19 cellular contexts compared by ENCODE assay signal in the genomic region with DNA sequence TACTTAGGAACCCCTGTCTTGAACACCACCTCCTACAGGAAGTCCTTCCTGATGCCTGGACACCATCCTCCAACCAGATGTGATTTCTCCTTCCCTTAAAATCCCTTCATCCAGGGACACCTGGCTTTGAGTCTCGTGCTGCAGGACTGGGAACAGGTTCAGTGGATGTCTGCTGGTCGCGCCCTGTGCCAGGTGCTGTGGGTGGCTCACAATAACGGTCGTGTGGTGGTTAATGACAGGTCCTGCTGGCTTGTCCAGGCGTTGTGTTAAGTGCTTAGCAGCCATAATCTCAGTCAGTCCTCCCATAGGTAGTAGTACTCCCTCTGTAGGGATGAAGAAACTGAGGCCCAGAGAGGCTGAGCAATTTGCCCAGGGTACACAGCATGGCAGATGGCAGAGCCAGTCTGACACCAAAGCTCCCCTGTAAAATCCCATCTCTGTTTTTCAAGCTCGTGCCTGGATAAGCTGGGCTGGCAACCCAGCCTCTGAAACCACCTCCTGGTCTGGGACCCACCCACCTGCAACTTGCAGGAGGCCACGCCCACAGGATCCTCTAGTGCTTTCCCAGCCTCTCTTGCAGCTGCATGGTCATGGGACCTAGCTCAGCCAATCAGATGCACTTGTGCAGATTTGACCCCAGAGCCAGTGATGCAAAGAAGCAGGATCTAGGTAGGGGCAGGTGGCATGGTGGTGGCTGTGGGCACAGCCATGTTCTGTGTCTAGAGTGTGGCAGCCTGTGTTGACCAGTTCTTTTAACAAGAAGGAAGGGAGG.
DNase-seq lines count a peak whose midpoint lies in the region; ATAC-seq and TF ChIP-seq lines count a peak whose summit lies in the region.
"Had no signal": no experiment of that assay in that cellular context is flagged by ENCODE, and none has a peak within 500 bp of the region (broad histone marks: within the 10 kb centered on the region; RNA-seq: fewer than 3 reads in every experiment).

No MANE protein-coding gene starts in this region.

- DNase-seq in activated naive CD4-positive, alpha-beta T cell treated with anti-CD3 and anti-CD28 coated beads for 36 hours = peak; percentile 19
- no peak for DNase-seq in activated naive CD4-positive, alpha-beta T cell treated with anti-CD3 and anti-CD28 coated beads, Interleukin-2, amount 50 U/mL, for 16 hours
- DNase-seq in IMR-90 (no peak), nephron progenitor cell (no peak), KG1 (lab: John Stamatoyannopoulos, UW) (no peak)
- DNase-seq in activated naive CD8-positive, alpha-beta T cell treated with anti-CD3 and anti-CD28 coated beads, Interleukin-2, amount 10 ng/mL, durations not matched to agents 7 days and 5 days = no peak
- DNase-seq: activated effector memory CD4-positive, alpha-beta T cell treated with Interleukin-2 at 50 U/mL for 16 hours; cortex of kidney; glutamatergic neuron; islet precursor cell; mesenchymal stem cell; NCI-H1048; NCI-H2171 treated with DMSO at 0.1 percent for 48 hours; right cardiac atrium; SIG-M5; stimulated activated CD4-positive, alpha-beta T cell treated with anti-CD3 and anti-CD28 coated beads, Interleukin-1b, Interleukin-23, amount 100 ng/mL, for 48 hours had no signal

- peaks cover 4% of the 10 kb centered on the region for H3K27me3 Mint-ChIP-seq in activated naive CD4-positive, alpha-beta T cell treated with anti-CD3 and anti-CD28 coated beads for 36 hours (ENCODE audit: low read depth)
- H3K27me3 Mint-ChIP-seq in activated naive CD8-positive, alpha-beta T cell treated with anti-CD3 and anti-CD28 coated beads, Interleukin-2, amount 10 ng/mL, durations not matched to agents 7 days and 5 days = peaks cover 7% of the 10 kb centered on the region
- H3K27me3 Mint-ChIP-seq in nephron progenitor cell (ENCODE audit: low read depth, poor library complexity) = peaks cover 8% of the 10 kb centered on the region
- H3K27me3 Mint-ChIP-seq in activated T-helper 17 cell treated with anti-CD3 and anti-CD28 coated beads, Interleukin-2, amount 50 U/mL, for 72 hours = no peaks in the 10 kb centered on the region

- H3K27ac Mint-ChIP-seq in activated naive CD4-positive, alpha-beta T cell treated with anti-CD3 and anti-CD28 coated beads for 36 hours = no peak overlapping the region
- H3K27ac Mint-ChIP-seq in activated naive CD8-positive, alpha-beta T cell treated with anti-CD3 and anti-CD28 coated beads, Interleukin-2, amount 10 ng/mL, durations not matched to agents 7 days and 5 days = peak overlapping the region; percentile 25
- H3K27ac Mint-ChIP-seq in nephron progenitor cell = peak overlapping the region; percentile 57
- no peak overlapping the region for H3K27ac Mint-ChIP-seq in activated T-helper 17 cell treated with anti-CD3 and anti-CD28 coated beads, Interleukin-2, amount 50 U/mL, for 72 hours

- in situ Hi-C loops in IMR-90 (cut with MboI; ENCODE audit: low sequenced_read_pairs) = no loop called here

- POLR2A ChIA-PET in IMR-90 (lab: Charles Lee; ENCODE audit: unreplicated experiment) = no interaction called here
- POLR2A ChIA-PET in activated naive CD8-positive, alpha-beta T cell treated with anti-CD3 and anti-CD28 coated beads, Interleukin-2, amount 10 ng/mL, durations not matched to agents 7 days and 5 days (lab: Charles Lee) = no interaction called here

- no peak overlapping the region for H3K23ac ChIP-seq in IMR-90 (ENCODE audit: low read depth, low read length)

- no peak overlapping the region for H3K4me3 ChIP-seq in IMR-90 (ENCODE audit: insufficient read depth, low read depth, low read length)
- H3K4me3 ChIP-seq: esophagus muscularis mucosa had no signal

- no peaks in the 10 kb centered on the region for H3K9me3 ChIP-seq in IMR-90 (ENCODE audit: control insufficient read depth, insufficient read depth, low read length)
- H3K9me3 ChIP-seq: esophagus muscularis mucosa had no signal

- H2BK20ac ChIP-seq in IMR-90 (ENCODE audit: low read depth, low read length) = no peak overlapping the region

- H3K27ac ChIP-seq in IMR-90 (ENCODE audit: insufficient read depth, low read length) = no peak overlapping the region
- H3K27ac ChIP-seq: esophagus muscularis mucosa had no signal

- H3K4me1 ChIP-seq in IMR-90 (ENCODE audit: control insufficient read depth, insufficient read depth, low read length) = peaks cover 2% of the 10 kb centered on the region; the same call in 1 of the 2 replicates

- no peak overlapping the region for H3K56ac ChIP-seq in IMR-90 (ENCODE audit: extremely low read depth, insufficient read depth, low read length)

- no peak overlapping the region for H2BK5ac ChIP-seq in IMR-90 (ENCODE audit: low read depth, low read length, poor library complexity, severe bottlenecking)

- CTCF ChIA-PET in activated naive CD4-positive, alpha-beta T cell treated with anti-CD3 and anti-CD28 coated beads for 36 hours (lab: Charles Lee) = no interaction called here
- CTCF ChIA-PET in IMR-90 (lab: Yijun Ruan, JAX) = no interaction called here

- H3K9me3 Mint-ChIP-seq in activated naive CD4-positive, alpha-beta T cell treated with anti-CD3 and anti-CD28 coated beads for 36 hours = peaks cover 3% of the 10 kb centered on the region
- H3K9me3 Mint-ChIP-seq in activated naive CD8-positive, alpha-beta T cell treated with anti-CD3 and anti-CD28 coated beads, Interleukin-2, amount 10 ng/mL, durations not matched to agents 7 days and 5 days = peaks cover 6% of the 10 kb centered on the region
- peaks cover 18% of the 10 kb centered on the region for H3K9me3 Mint-ChIP-seq in nephron progenitor cell
- peaks cover 5% of the 10 kb centered on the region for H3K9me3 Mint-ChIP-seq in activated T-helper 17 cell treated with anti-CD3 and anti-CD28 coated beads, Interleukin-2, amount 50 U/mL, for 72 hours

- no peak overlapping the region for H2BK120ac ChIP-seq in IMR-90 (ENCODE audit: low read depth, low read length)

- 80% methylated on average over 3 of the region's 8 CpGs; no CpG with 5 or more reads in 1 of the 2 experiments for WGBS in IMR-90 (ENCODE audit: extremely low coverage in 2 of 2, insufficient read length in 1 of 2), 2 experiments

- peak overlapping the region; percentile 9 for H2AFZ ChIP-seq in IMR-90 (replicated peaks; ENCODE audit: low read length, poor library complexity)

- H3K9me1 ChIP-seq in IMR-90 (ENCODE audit: insufficient read depth, low read length) = no peaks in the 10 kb centered on the region

- dilution Hi-C loops in IMR-90 (cut with HindIII; ENCODE audit: low sequenced_read_pairs, unreplicated experiment) = no loop called here

- H2BK15ac ChIP-seq in IMR-90 (ENCODE audit: low read depth, low read length) = no peak overlapping the region

- no peak overlapping the region for H2AK5ac ChIP-seq in IMR-90 (ENCODE audit: low read depth, low read length)

- no peak overlapping the region for H3K9ac ChIP-seq in IMR-90 (ENCODE audit: low read depth, low read length)

- no peak overlapping the region for H3K18ac ChIP-seq in IMR-90 (ENCODE audit: low read depth, low read length)

- intact Hi-C loops in activated naive CD4-positive, alpha-beta T cell treated with anti-CD3 and anti-CD28 coated beads for 36 hours (cut with micrococcal nuclease) = no loop called here
- intact Hi-C loops in IMR-90 (cut with micrococcal nuclease) = no loop called here

- TF ChIP-seq CTCF in IMR-90 (conservative IDR thresholded peaks at IDR 0.05; ENCODE audit: low read depth, low read length) (no peak), nephron progenitor cell (IDR thresholded peaks at IDR 0.05) (no peak)

- H3K4me3 Mint-ChIP-seq in activated naive CD4-positive, alpha-beta T cell treated with anti-CD3 and anti-CD28 coated beads for 36 hours = no peak overlapping the region
- H3K4me3 Mint-ChIP-seq in activated naive CD8-positive, alpha-beta T cell treated with anti-CD3 and anti-CD28 coated beads, Interleukin-2, amount 10 ng/mL, durations not matched to agents 7 days and 5 days = no peak overlapping the region
- H3K4me3 Mint-ChIP-seq in nephron progenitor cell = no peak overlapping the region
- H3K4me3 Mint-ChIP-seq in activated T-helper 17 cell treated with anti-CD3 and anti-CD28 coated beads, Interleukin-2, amount 50 U/mL, for 72 hours = no peak overlapping the region

- no peaks in the 10 kb centered on the region for H3K36me3 Mint-ChIP-seq in activated naive CD4-positive, alpha-beta T cell treated with anti-CD3 and anti-CD28 coated beads for 36 hours (ENCODE audit: low read depth)
- peaks cover 3% of the 10 kb centered on the region for H3K36me3 Mint-ChIP-seq in activated naive CD8-positive, alpha-beta T cell treated with anti-CD3 and anti-CD28 coated beads, Interleukin-2, amount 10 ng/mL, durations not matched to agents 7 days and 5 days
- H3K36me3 Mint-ChIP-seq in nephron progenitor cell (ENCODE audit: low read depth) = peaks cover 6% of the 10 kb centered on the region
- H3K36me3 Mint-ChIP-seq in activated T-helper 17 cell treated with anti-CD3 and anti-CD28 coated beads, Interleukin-2, amount 50 U/mL, for 72 hours (ENCODE audit: low read depth) = peaks cover 6% of the 10 kb centered on the region

- H2AK9ac ChIP-seq in IMR-90 (replicated peaks; ENCODE audit: low read depth, low read length, poor library complexity) = no peak overlapping the region

- no peak overlapping the region for H4K5ac ChIP-seq in IMR-90 (ENCODE audit: low read depth, low read length)

- no peaks in the 10 kb centered on the region for H3K79me1 ChIP-seq in IMR-90 (ENCODE audit: low read depth in 1 of 2, low read length in 2 of 2)

- no peaks in the 10 kb centered on the region for H3K36me3 ChIP-seq in IMR-90 (ENCODE audit: control insufficient read depth, insufficient read depth, low read length)
- H3K36me3 ChIP-seq: esophagus muscularis mucosa had no signal

- no peak overlapping the region for H4K8ac ChIP-seq in IMR-90 (ENCODE audit: low read depth in 2 of 2, low read length in 2 of 2)

- H3K4me1 Mint-ChIP-seq in activated naive CD4-positive, alpha-beta T cell treated with anti-CD3 and anti-CD28 coated beads for 36 hours (ENCODE audit: low read depth) = no peaks in the 10 kb centered on the region
- peaks cover 3% of the 10 kb centered on the region for H3K4me1 Mint-ChIP-seq in activated naive CD8-positive, alpha-beta T cell treated with anti-CD3 and anti-CD28 coated beads, Interleukin-2, amount 10 ng/mL, durations not matched to agents 7 days and 5 days
- H3K4me1 Mint-ChIP-seq in nephron progenitor cell = peaks cover 17% of the 10 kb centered on the region
- peaks cover 6% of the 10 kb centered on the region for H3K4me1 Mint-ChIP-seq in activated T-helper 17 cell treated with anti-CD3 and anti-CD28 coated beads, Interleukin-2, amount 50 U/mL, for 72 hours

- no TSS peak for BruUV-seq in IMR-90 (replicated peaks; lab: Mats Ljungman, UMichigan)

- no peak overlapping the region for H3K4me2 ChIP-seq in IMR-90 (ENCODE audit: low read depth, low read length)

- no peaks in the 10 kb centered on the region for H4K20me1 ChIP-seq in IMR-90 (ENCODE audit: insufficient read depth, low read length)

- H4K91ac ChIP-seq in IMR-90 (ENCODE audit: insufficient read depth, low read depth, low read length) = no peak overlapping the region

- ATAC-seq in IMR-90 (ENCODE audit: low read depth) (no peak), GM19455 (IDR thresholded peaks at IDR 0.05; ENCODE audit: unreplicated experiment) (no peak)
- no peak for ATAC-seq in activated naive CD8-positive, alpha-beta T cell treated with anti-CD3 and anti-CD28 coated beads, Interleukin-2, amount 10 ng/mL, durations not matched to agents 7 days and 5 days (ENCODE audit: low read depth)
- no peak for ATAC-seq in activated T-helper 17 cell treated with anti-CD3 and anti-CD28 coated beads, Interleukin-2, amount 50 U/mL, for 72 hours (replicated peaks)
- ATAC-seq: right cardiac atrium had no signal

- H3K14ac ChIP-seq in IMR-90 (replicated peaks; ENCODE audit: low read depth, low read length) = no peak overlapping the region

- no peak for TF ChIP-seq POLR2A in IMR-90 (IDR thresholded peaks at IDR 0.05; ENCODE audit: low read depth, low read length)

- H3K4ac ChIP-seq in IMR-90 (ENCODE audit: low read depth, low read length) = no peak overlapping the region

- peaks cover 16% of the 10 kb centered on the region for H3K27me3 ChIP-seq in IMR-90 (ENCODE audit: control insufficient read depth, insufficient read depth, low read length)

- no peak for TF ChIP-seq RAD21 in IMR-90 (IDR thresholded peaks at IDR 0.05; ENCODE audit: low read length)

Comparison
In these comparisons a context has a peak if more than half of its experiments do, and no peak if none do; other contexts are left out.
1. H3K27ac Mint-ChIP-seq: peak in activated naive CD8-positive, alpha-beta T cell treated with anti-CD3 and anti-CD28 coated beads, Interleukin-2, amount 10 ng/mL, durations not matched to agents 7 days and 5 days (single experiment) and nephron progenitor cell (single experiment); none in activated naive CD4-positive, alpha-beta T cell treated with anti-CD3 and anti-CD28 coated beads for 36 hours (single experiment) and activated T-helper 17 cell treated with anti-CD3 and anti-CD28 coated beads, Interleukin-2, amount 50 U/mL, for 72 hours (single experiment).